7 cellular contexts compared by ENCODE assay signal in the genomic region with DNA sequence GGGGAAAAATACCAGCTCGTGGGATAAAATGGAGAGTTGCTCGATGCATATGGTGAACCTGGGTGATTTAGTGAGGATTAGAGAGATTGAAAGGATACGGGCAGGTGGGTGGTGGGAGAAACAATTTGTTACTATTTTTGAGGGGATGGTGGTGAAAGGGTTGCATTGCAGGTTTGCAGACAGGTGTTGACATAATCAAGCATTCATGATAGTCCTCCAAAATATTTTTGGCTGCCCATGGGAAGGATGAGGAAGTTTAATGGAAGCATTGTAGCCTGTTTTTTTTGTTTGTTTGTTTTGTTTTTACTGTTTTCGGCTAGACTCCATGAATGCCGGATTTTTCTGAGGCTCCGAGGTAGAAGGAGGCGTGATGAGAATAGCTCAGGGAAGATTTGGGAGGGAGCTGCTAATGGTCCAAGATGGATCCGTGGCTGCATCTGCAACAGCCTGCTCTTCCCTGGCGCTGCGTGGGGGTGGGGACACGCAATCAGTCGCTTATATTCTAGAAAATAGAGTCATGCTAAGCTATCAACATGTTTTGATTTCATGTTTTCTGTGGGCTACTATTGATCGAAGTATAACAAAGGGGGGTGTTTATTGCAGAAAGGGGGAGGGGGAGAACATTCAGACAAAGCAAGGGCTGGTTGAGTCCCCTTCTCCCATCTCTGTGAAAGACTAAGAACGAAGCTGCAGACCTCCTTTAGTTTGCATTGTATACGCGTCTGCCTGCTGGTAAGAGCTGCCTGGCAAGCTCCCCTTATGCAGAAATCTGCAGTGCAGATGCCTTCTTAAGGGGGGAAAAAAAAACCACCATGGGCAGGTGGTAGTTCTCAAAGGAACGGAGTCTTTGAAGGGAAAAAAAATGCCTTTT. TPM values are rescaled to one million over a fixed set of nuclear protein-coding genes. Genes with fewer than 3 reads are reported as not detected.
DNase-seq lines count a peak whose midpoint lies in the region; ATAC-seq and TF ChIP-seq lines count a peak whose summit lies in the region.

No MANE protein-coding gene starts in this region.

- peaks cover 0 to 14% (median 6%) of the 10 kb centered on the region in 4 donors for H3K4me1 ChIP-seq in right lobe of liver

- H3K27me3 ChIP-seq in right lobe of liver: no peaks in the 10 kb centered on the region

- intact Hi-C loops in right lobe of liver (cut with DNase I): no loop called here

- H3K4me3 ChIP-seq in right lobe of liver: peak overlapping the region; percentile 59 to 87 (median 74)

- WGBS in right lobe of liver (ENCODE audit: insufficient coverage, low coverage, low lambda C conversion rate, missing lambda C conversion rate): 6% methylated on average over 17 of the region's 17 CpGs

- DNase-seq in RKO (ENCODE audit: low spot score) (peak; percentile 52), right lobe of liver (peak in 2 of 3 donors; percentile 24 to 56), epidermal melanocyte (ENCODE audit: insufficient read length, low spot score) (no peak)
- DNase-seq in stimulated activated naive CD8-positive, alpha-beta T cell treated with anti-CD3 and anti-CD28 coated beads, Interleukin-15, Interleukin-2, amounts not matched to agents 100 U/mL and 50 U/mL, for 24 hours: peak; percentile 32

- no peak for TF ChIP-seq POLR2A in right lobe of liver (IDR thresholded peaks at IDR 0.05)

- H3K27ac ChIP-seq in cingulate gyrus (ENCODE audit: low read depth, low read length) (peak overlapping the region; percentile 89), right lobe of liver (peak overlapping the region; percentile 73 to 88 (median 87))

- peak; percentile 9 for ATAC-seq in HG03354 (IDR thresholded peaks at IDR 0.05; ENCODE audit: poor library complexity, severe bottlenecking, unreplicated experiment)
- ATAC-seq in right lobe of liver: peak in 1 of 4 donors; percentile 2
- ATAC-seq in stimulated activated naive CD8-positive, alpha-beta T cell treated with anti-CD3 and anti-CD28 coated beads, Interleukin-15, Interleukin-2, amounts not matched to agents 100 U/mL and 50 U/mL, for 24 hours: no peak

- peak; percentile 55 for TF ChIP-seq CTCF in GM12872 (IDR thresholded peaks at IDR 0.05; ENCODE audit: insufficient read depth, low read depth, low read length)
- peak in 1 of 4 donors; percentile 46 for TF ChIP-seq CTCF in right lobe of liver (IDR thresholded peaks at IDR 0.05)

- H3K9me3 ChIP-seq in right lobe of liver: no peaks in the 10 kb centered on the region

- no peaks in the 10 kb centered on the region for H3K36me3 ChIP-seq in right lobe of liver

RNA-seq across cellular contexts. Expression of a gene that starts 1.0 kb away (rescaled TPM):
- total RNA-seq in right lobe of liver: 10 to 100 TPM; 47.3 to 70.5 (median 52.9) TPM

RNA-seq across cellular contexts. Expression of a gene that starts 11.1 kb away (rescaled TPM):
- 10 to 100 TPM; 29.9 to 37.6 (median 32.4) TPM for total RNA-seq in right lobe of liver
